8 cellular contexts compared by ENCODE assay signal in genomic region chr2:89836326-89836725, GRCh38.
A peak's percentile ranks its signal among the peaks of the same experiment; 100 is the strongest.
DNase-seq lines count a peak whose midpoint lies in the region; ATAC-seq, FAIRE-seq and TF ChIP-seq lines count a peak whose summit lies in the region.
"Not testable (repeated sequence)": the region's sequence is repeated elsewhere in the genome, so short reads cannot be mapped to it uniquely, and the experiment has no call there.

No MANE protein-coding gene starts in this region.

- H2AFZ ChIP-seq in mesenchymal stem cell (ENCODE audit: low read depth, low read length) = not testable (repeated sequence)

- not testable (repeated sequence) for H3K18ac ChIP-seq in mesenchymal stem cell (ENCODE audit: low read depth in 1 of 2, low read length in 2 of 2)

- H3K4ac ChIP-seq in mesenchymal stem cell (ENCODE audit: low read depth in 1 of 2, low read length in 2 of 2) = not testable (repeated sequence)

- H3K79me1 ChIP-seq in mesenchymal stem cell (replicated peaks; ENCODE audit: low read length, poor library complexity, severe bottlenecking) = not testable (repeated sequence)

- not testable (repeated sequence) for H2AK5ac ChIP-seq in mesenchymal stem cell (ENCODE audit: low read length, severe bottlenecking)

- H4K8ac ChIP-seq in mesenchymal stem cell (ENCODE audit: low read length) = not testable (repeated sequence)

- TF ChIP-seq POLR2A in upper lobe of left lung (IDR thresholded peaks at IDR 0.05) = not testable (repeated sequence)

- H3K27me3 ChIP-seq in bronchial epithelial cell (ENCODE audit: control insufficient read depth, insufficient read depth, low read length); mesenchymal stem cell (ENCODE audit: control insufficient read depth in 1 of 2, insufficient read depth in 1 of 2, low read length in 2 of 2); upper lobe of left lung: not testable (repeated sequence)

- H3K27ac ChIP-seq in mesenchymal stem cell (ENCODE audit: low read length, poor library complexity, severe bottlenecking); upper lobe of left lung: not testable (repeated sequence)

- H3K9me3 ChIP-seq in mesenchymal stem cell (ENCODE audit: control insufficient read depth, low read length) = peaks cover 14% of the 10 kb centered on the region
- peaks cover 0 to 26% (median 19%) of the 10 kb centered on the region in 4 donors for H3K9me3 ChIP-seq in upper lobe of left lung

- H3K4me3 ChIP-seq in bronchial epithelial cell (ENCODE audit: low read depth, low read length); upper lobe of left lung: not testable (repeated sequence)
- peak overlapping the region in 1 of 2 experiments; percentile 3 for H3K4me3 ChIP-seq in mesenchymal stem cell (ENCODE audit: insufficient read depth in 1 of 2, low read depth in 1 of 2, low read length in 2 of 2)

- H3K4me2 ChIP-seq in mesenchymal stem cell (ENCODE audit: low read length, poor library complexity, severe bottlenecking) = not testable (repeated sequence)

- H3K4me1 ChIP-seq in mesenchymal stem cell (ENCODE audit: control insufficient read depth, insufficient read depth, low read depth, low read length); upper lobe of left lung: not testable (repeated sequence)

- peak; percentile 47 for DNase-seq in RKO (ENCODE audit: low spot score)
- DNase-seq in bronchial epithelial cell (ENCODE audit: low read depth) = peak; percentile 71
- peak; percentile 48 for DNase-seq in glomerular visceral epithelial cell (ENCODE audit: extremely low spot score)
- DNase-seq in mesenchymal stem cell = peak; percentile 43
- DNase-seq in upper lobe of left lung = not testable (repeated sequence)

- not testable (repeated sequence) for TF ChIP-seq CTCF in bronchial epithelial cell (IDR thresholded peaks at IDR 0.05; ENCODE audit: insufficient read depth, low read length, severe bottlenecking); upper lobe of left lung (IDR thresholded peaks at IDR 0.05)

- TF ChIP-seq EP300 in upper lobe of left lung (IDR thresholded peaks at IDR 0.05) = not testable (repeated sequence)

- H2BK5ac ChIP-seq in mesenchymal stem cell (ENCODE audit: low read depth, low read length, poor library complexity, severe bottlenecking) = not testable (repeated sequence)

- FAIRE-seq in bronchial epithelial cell (lab: Jason Lieb, UNC) = not testable (repeated sequence)

- H3K23ac ChIP-seq in mesenchymal stem cell (ENCODE audit: low read length in 2 of 2) = not testable (repeated sequence)

- H2BK120ac ChIP-seq in mesenchymal stem cell (ENCODE audit: low read depth, low read length) = not testable (repeated sequence)

- not testable (repeated sequence) for H3K9ac ChIP-seq in mesenchymal stem cell (ENCODE audit: low read length)

- H2BK12ac ChIP-seq in mesenchymal stem cell (ENCODE audit: low read length in 2 of 2) = not testable (repeated sequence)

- H3K14ac ChIP-seq in mesenchymal stem cell (ENCODE audit: low read length in 2 of 2) = not testable (repeated sequence)

- not testable (repeated sequence) for H2BK15ac ChIP-seq in mesenchymal stem cell (ENCODE audit: low read depth, poor library complexity, severe bottlenecking)

- H4K91ac ChIP-seq in mesenchymal stem cell (ENCODE audit: low read length) = not testable (repeated sequence)

- not testable (repeated sequence) for H3K36me3 ChIP-seq in bronchial epithelial cell (ENCODE audit: control insufficient read depth, insufficient read depth, low read length); mesenchymal stem cell (ENCODE audit: control insufficient read depth in 1 of 2, insufficient read depth in 2 of 2, low read depth in 1 of 2, low read length in 2 of 2); upper lobe of left lung

- WGBS in mesenchymal stem cell = 60% methylated on average over 6 of the region's 6 CpGs
- 68 to 79% methylated on average over 6 of the region's 6 CpGs for WGBS in upper lobe of left lung, 2 donors

- ATAC-seq in GM18508 (IDR thresholded peaks at IDR 0.05; ENCODE audit: insufficient read depth, unreplicated experiment) (peak; percentile 27), GM21515 (IDR thresholded peaks at IDR 0.05; ENCODE audit: unreplicated experiment) (peak; percentile 47), HG03060 (IDR thresholded peaks at IDR 0.05; ENCODE audit: low read depth, unreplicated experiment) (peak; percentile 37), upper lobe of left lung (ENCODE audit: low FRiP score in 2 of 2) (peak; percentile 86 to 94)

Comparison
In these comparisons a context has a peak if more than half of its experiments do, and no peak if none do; other contexts are left out.
1. ATAC-seq: peak in every context shown above with its lines; median percentile 90 in upper lobe of left lung; 47 in GM21515; 37 in HG03060; 27 in GM18508.